Comparison of ENCODE assay signal across 16 cellular contexts in the genomic region with DNA sequence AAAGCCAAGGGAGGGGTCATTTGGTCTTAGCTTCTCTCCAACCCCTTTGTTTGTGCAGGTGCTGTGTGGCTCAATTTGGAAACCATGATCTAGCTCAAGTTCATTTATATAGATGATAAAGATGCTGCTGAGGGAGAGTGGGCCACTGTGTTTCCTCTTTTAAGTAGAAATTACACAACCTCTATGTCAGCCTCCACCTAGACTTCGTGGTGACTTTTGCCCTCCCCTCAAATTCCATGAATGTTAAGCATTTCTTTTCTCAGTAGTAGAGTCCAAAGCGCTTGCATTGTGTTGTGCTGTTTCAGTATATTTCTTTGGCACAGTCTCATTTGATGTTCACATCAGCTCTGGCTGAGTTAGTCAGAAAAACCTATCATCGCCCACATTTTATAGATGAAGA.
DNase-seq lines count a peak whose midpoint lies in the region; ATAC-seq and TF ChIP-seq lines count a peak whose summit lies in the region.
"Had no signal": no experiment of that assay in that cellular context is flagged by ENCODE, and none has a peak within 500 bp of the region (broad histone marks: within the 10 kb centered on the region; RNA-seq: fewer than 3 reads in every experiment).

No MANE protein-coding gene starts in this region.

- no peak overlapping the region for H3K4me3 Mint-ChIP-seq in naive thymus-derived CD8-positive, alpha-beta T cell
- H3K4me3 Mint-ChIP-seq: activated T-helper 17 cell treated with anti-CD3 and anti-CD28 coated beads, Interleukin-2, amount 50 U/mL, for 72 hours had no signal

- no peaks in the 10 kb centered on the region for H3K27me3 ChIP-seq in ACC112 (ENCODE audit: insufficient read depth, low read length)
- H3K27me3 ChIP-seq in RWPE2 (ENCODE audit: insufficient read depth, poor library complexity, severe bottlenecking), result no peaks in the 10 kb centered on the region
- H3K27me3 ChIP-seq: gastroesophageal sphincter, Peyer's patch, thyroid gland had no signal

- H3K4me1 ChIP-seq in ACC112 (ENCODE audit: control insufficient read depth, insufficient read depth, low read length, unreplicated experiment) (peaks cover 29% of the 10 kb centered on the region), RWPE2 (ENCODE audit: insufficient read depth, poor library complexity, severe bottlenecking) (peaks cover 30% of the 10 kb centered on the region)

- H3K79me2 ChIP-seq in ACC112 (ENCODE audit: control insufficient read depth, insufficient read depth, low read length, unreplicated experiment), result no peaks in the 10 kb centered on the region

- H2AFZ ChIP-seq in ACC112 (ENCODE audit: low read length, unreplicated experiment), result no peak overlapping the region

- no peak for ATAC-seq in RWPE2 (ENCODE audit: low read depth)
- ATAC-seq in naive thymus-derived CD8-positive, alpha-beta T cell, result no peak
- no peak for ATAC-seq in GM18873 (IDR thresholded peaks at IDR 0.05; ENCODE audit: low FRiP score, unreplicated experiment)
- ATAC-seq: activated T-helper 17 cell treated with anti-CD3 and anti-CD28 coated beads, Interleukin-2, amount 50 U/mL, for 72 hours; gastroesophageal sphincter had no signal

- peaks cover 6 to 39% (median 22%) of the 10 kb centered on the region in 4 donors for H3K4me1 Mint-ChIP-seq in naive thymus-derived CD8-positive, alpha-beta T cell

- H3K9me3 Mint-ChIP-seq in naive thymus-derived CD8-positive, alpha-beta T cell, result no peaks in the 10 kb centered on the region
- H3K9me3 Mint-ChIP-seq: activated T-helper 17 cell treated with anti-CD3 and anti-CD28 coated beads, Interleukin-2, amount 50 U/mL, for 72 hours had no signal

- no peaks in the 10 kb centered on the region for H3K9me3 ChIP-seq in RWPE2 (ENCODE audit: severe bottlenecking)
- H3K9me3 ChIP-seq: gastroesophageal sphincter, left ventricle myocardium inferior, Peyer's patch, thyroid gland had no signal

- H3K27me3 Mint-ChIP-seq in naive thymus-derived CD8-positive, alpha-beta T cell, result no peaks in the 10 kb centered on the region
- H3K27me3 Mint-ChIP-seq: activated T-helper 17 cell treated with anti-CD3 and anti-CD28 coated beads, Interleukin-2, amount 50 U/mL, for 72 hours; progenitor cell of endocrine pancreas had no signal

- POLR2A ChIA-PET in naive thymus-derived CD8-positive, alpha-beta T cell (lab: Charles Lee), result no interaction called here

- H3K27ac ChIP-seq in ACC112 (ENCODE audit: low read depth, low read length), result peak overlapping the region; percentile 14; the same call in 1 of the 2 replicates
- peak overlapping the region; percentile 83 for H3K27ac ChIP-seq in RWPE2 (ENCODE audit: poor library complexity, severe bottlenecking)
- H3K27ac ChIP-seq: gastroesophageal sphincter, left ventricle myocardium inferior, Peyer's patch, thyroid gland, WERI-Rb-1 had no signal

- no peak for TF ChIP-seq CTCF in RWPE2 (IDR thresholded peaks at IDR 0.05; ENCODE audit: poor library complexity, severe bottlenecking)
- TF ChIP-seq CTCF in fibroblast of villous mesenchyme (IDR thresholded peaks at IDR 0.05; ENCODE audit: insufficient read depth, low read depth, low read length), result no peak

- peaks cover 0 to 31% (median 29%) of the 10 kb centered on the region in 3 donors for H3K36me3 Mint-ChIP-seq in naive thymus-derived CD8-positive, alpha-beta T cell

- H3K4me3 ChIP-seq in ACC112 (ENCODE audit: low read depth, low read length) (no peak overlapping the region), RWPE2 (ENCODE audit: severe bottlenecking) (no peak overlapping the region), fibroblast of villous mesenchyme (ENCODE audit: low read depth, low read length) (no peak overlapping the region)
- H3K4me3 ChIP-seq: gastroesophageal sphincter, left ventricle myocardium inferior, Peyer's patch, thyroid gland had no signal

- peak overlapping the region in 3 of 10 donors; percentile 3 to 51 (median 50) for H3K27ac Mint-ChIP-seq in naive thymus-derived CD8-positive, alpha-beta T cell
- H3K27ac Mint-ChIP-seq: activated T-helper 17 cell treated with anti-CD3 and anti-CD28 coated beads, Interleukin-2, amount 50 U/mL, for 72 hours; progenitor cell of endocrine pancreas had no signal

- H3K36me3 ChIP-seq in ACC112 (ENCODE audit: insufficient read depth, low read length) (no peaks in the 10 kb centered on the region), RWPE2 (ENCODE audit: low read depth) (no peaks in the 10 kb centered on the region)
- H3K36me3 ChIP-seq: left ventricle myocardium inferior, thyroid gland, WERI-Rb-1 had no signal

- DNase-seq in EH (ENCODE audit: low read depth) (peak; percentile 54), RWPE2 (ENCODE audit: low spot score) (no peak), fibroblast of villous mesenchyme (ENCODE audit: low read depth) (peak; percentile 24)
- DNase-seq in naive thymus-derived CD8-positive, alpha-beta T cell, result no peak
- DNase-seq in stimulated activated CD4-positive, alpha-beta T cell treated with anti-CD3 and anti-CD28 coated beads, Interleukin-15, amount 100 ng/mL, for 24 hours, result no peak
- no peak for DNase-seq in stimulated activated naive CD4-positive, alpha-beta T cell treated with Interleukin-2 at 50 U/mL for 16 hours (lab: John Stamatoyannopoulos, UW)
- DNase-seq: left ventricle myocardium inferior, NCI-H1436, Peyer's patch, thyroid gland, WERI-Rb-1 had no signal

Comparison
In these comparisons a context has a peak if more than half of its experiments do, and no peak if none do; other contexts are left out.
1. DNase-seq: peak in EH (single experiment) and fibroblast of villous mesenchyme (single experiment); none in RWPE2 (single experiment), naive thymus-derived CD8-positive, alpha-beta T cell (0 of 10), stimulated activated CD4-positive, alpha-beta T cell treated with anti-CD3 and anti-CD28 coated beads, Interleukin-15, amount 100 ng/mL, for 24 hours (single experiment) and stimulated activated naive CD4-positive, alpha-beta T cell treated with Interleukin-2 at 50 U/mL for 16 hours (single experiment).